Comparison of ENCODE assay signal across 8 cellular contexts in genomic region chr17:4554997-4555799, GRCh38. TPM values are rescaled to one million over a fixed set of nuclear protein-coding genes. Genes with fewer than 3 reads are reported as not detected.
DNase-seq lines count a peak whose midpoint lies in the region; ATAC-seq and TF ChIP-seq lines count a peak whose summit lies in the region.

Gene MYBBP1A, minus strand, starts transcription at chr17:4555384. Its CDS starts 60 bp downstream, at chr17:4555324.

- no peaks in the 10 kb centered on the region for H3K27me3 Mint-ChIP-seq in CD8-positive, alpha-beta memory T cell

- H3K9me3 Mint-ChIP-seq in CD8-positive, alpha-beta memory T cell: no peaks in the 10 kb centered on the region

- CTCF ChIA-PET in CD8-positive, alpha-beta memory T cell (lab: Charles Lee): interaction anchor here (0.6 to 2.5 kb wide), 2 partner anchors 12 to 14 kb away, joined by 3 to 14 read pairs; no protein-coding TSS in a partner anchor

- H3K4me3 Mint-ChIP-seq in CD8-positive, alpha-beta memory T cell: peak within 1 kb of the TSS; percentile 83 to 97 (median 96)

- no peaks in the 10 kb centered on the region for H3K27me3 ChIP-seq in CD8-positive, alpha-beta memory T cell (ENCODE audit: insufficient read depth, low read length, poor library complexity, severe bottlenecking)
- no peaks in the 10 kb centered on the region for H3K27me3 ChIP-seq in lung (ENCODE audit: control insufficient read depth, insufficient read depth)

- POLR2A ChIA-PET in CD8-positive, alpha-beta memory T cell (lab: Charles Lee): interaction anchor here (0.8 to 1.0 kb wide), 3 partner anchors 12 to 121 kb away, joined by 3 to 4 read pairs (median 4); partner anchors contain the start of gene SPNS3

- ATAC-seq in GM19455 (IDR thresholded peaks at IDR 0.05; ENCODE audit: unreplicated experiment) (peak; percentile 81), lung (ENCODE audit: insufficient read depth, low FRiP score) (peak; percentile 94)

- TF ChIP-seq CTCF in lung (IDR thresholded peaks at IDR 0.05; ENCODE audit: control extremely low read depth, extremely low read depth): peak; percentile 1

- no peaks in the 10 kb centered on the region for H3K9me3 ChIP-seq in CD8-positive, alpha-beta memory T cell (ENCODE audit: low read length)
- H3K9me3 ChIP-seq in lung (ENCODE audit: control insufficient read depth in 2 of 2, insufficient read depth in 1 of 2, low read length in 1 of 2): no peaks in the 10 kb centered on the region

- peak within 1 kb of the TSS; percentile 75 for H3K4me3 ChIP-seq in CD8-positive, alpha-beta memory T cell (ENCODE audit: low read length)
- peak within 1 kb of the TSS; percentile 89 for H3K4me3 ChIP-seq in lung

- peak; percentile 94 to 98 (median 97) for DNase-seq in CD8-positive, alpha-beta memory T cell
- peak; percentile 62 for DNase-seq in HS-27A (ENCODE audit: low read depth)
- DNase-seq in NK-92 (lab: John Stamatoyannopoulos, UW; ENCODE audit: unreplicated experiment): peak; percentile 65
- DNase-seq in activated CD8-positive, alpha-beta memory T cell treated with anti-CD3 and anti-CD28 coated beads for 1 hour (ENCODE audit: extremely low read depth in 1 of 2, low read depth in 1 of 2): peak; percentile 91 to 97
- peak; percentile 93 for DNase-seq in effector CD8-positive, alpha-beta T cell (lab: John Stamatoyannopoulos, UW)
- DNase-seq in lung (ENCODE audit: low spot score): peak; percentile 98
- peak; percentile 94 to 97 (median 95) for DNase-seq in stimulated activated CD4-positive, alpha-beta T cell treated with anti-CD3 and anti-CD28 coated beads, TNF-alpha, amount 100 ng/mL, for 4 hours (ENCODE audit: low read depth in 3 of 3)

- H3K4me1 Mint-ChIP-seq in CD8-positive, alpha-beta memory T cell: peaks cover 27 to 32% (median 30%) of the 10 kb centered on the region in 3 donors

- H3K27ac ChIP-seq in CD8-positive, alpha-beta memory T cell (ENCODE audit: low read depth, low read length): peak within 1 kb of the TSS; percentile 59
- H3K27ac ChIP-seq in lung (ENCODE audit: low read depth in 1 of 2, low read length in 1 of 2): peak within 1 kb of the TSS; percentile 79 to 84

- H3K36me3 ChIP-seq in CD8-positive, alpha-beta memory T cell (ENCODE audit: insufficient read depth, low read length): peaks cover 17% of the 10 kb centered on the region
- peaks cover 8 to 32% of the 10 kb centered on the region in 2 donors for H3K36me3 ChIP-seq in lung (ENCODE audit: control insufficient read depth in 2 of 2, insufficient read depth in 2 of 2, low read length in 2 of 2)

- peaks cover 0 to 45% (median 3%) of the 10 kb centered on the region in 3 donors for H3K36me3 Mint-ChIP-seq in CD8-positive, alpha-beta memory T cell

- peak within 1 kb of the TSS; percentile 65 to 99 (median 97) for H3K27ac Mint-ChIP-seq in CD8-positive, alpha-beta memory T cell

- H3K4me1 ChIP-seq in CD8-positive, alpha-beta memory T cell (ENCODE audit: insufficient read depth, low read length): peaks cover 21% of the 10 kb centered on the region
- peaks cover 0 to 11% of the 10 kb centered on the region in 2 donors for H3K4me1 ChIP-seq in lung (ENCODE audit: control insufficient read depth in 2 of 2, insufficient read depth in 2 of 2, low read length in 2 of 2)

- WGBS in lung, 2 donors: 0 to 1% methylated on average over 69 of the region's 69 CpGs

RNA-seq across cellular contexts. Expression of gene MYBBP1A, which starts in this region (rescaled TPM):
- 100 to 1,000 TPM; 148 to 157 TPM for total RNA-seq in CD8-positive, alpha-beta memory T cell
- polyA plus RNA-seq in CD8-positive, alpha-beta memory T cell: 34.1 TPM
- 10 to 100 TPM; 21.2 to 71.7 TPM for total RNA-seq in lung
- polyA plus RNA-seq in lung: 10 to 100 TPM; 34.2 to 34.7 TPM

Comparison
In these comparisons a context has a peak if more than half of its experiments do, and no peak if none do; other contexts are left out.
1. Peak in every context shown above with its lines: DNase-seq, ATAC-seq, H3K4me3 ChIP-seq and H3K27ac ChIP-seq.